Comparison of ENCODE assay signal across 15 cellular contexts in genomic region chr18:22705328-22705727, GRCh38.
DNase-seq lines count a peak whose midpoint lies in the region; ATAC-seq and TF ChIP-seq lines count a peak whose summit lies in the region.
"Had no signal": no experiment of that assay in that cellular context is flagged by ENCODE, and none has a peak within 500 bp of the region (broad histone marks: within the 10 kb centered on the region; RNA-seq: fewer than 3 reads in every experiment).

No MANE protein-coding gene starts in this region.

- ATAC-seq in HG03571 (IDR thresholded peaks at IDR 0.05; ENCODE audit: unreplicated experiment) = no peak
- ATAC-seq in gastroesophageal sphincter = no peak
- ATAC-seq: body of pancreas, mucosa of descending colon had no signal

- no peaks in the 10 kb centered on the region for H3K4me1 Mint-ChIP-seq in activated T-helper 2 cell treated with anti-CD3 and anti-CD28 coated beads, Interferon-gamma antibody, Interleukin-2, Interleukin-4, amounts not matched to agents 10 μg/mL and 5 μg/mL and 100 μg/mL, durations not matched to agents 14 hours and 24 hours and 36 hours (ENCODE audit: low read depth)

- H3K4me3 Mint-ChIP-seq in activated T-helper 2 cell treated with anti-CD3 and anti-CD28 coated beads, Interferon-gamma antibody, Interleukin-2, Interleukin-4, amounts not matched to agents 10 μg/mL and 5 μg/mL and 100 μg/mL, durations not matched to agents 14 hours and 24 hours and 36 hours (ENCODE audit: low read depth) = no peak overlapping the region
- H3K4me3 Mint-ChIP-seq: activated T-cell treated with anti-CD3 and anti-CD28 coated beads, Interleukin-2, amount 50 U/mL, for 24 hours had no signal

- H3K4me1 ChIP-seq in gastroesophageal sphincter = peaks cover 0 to 24% (median 0%) of the 10 kb centered on the region in 3 donors

- TF ChIP-seq CTCF in choroid plexus epithelial cell (conservative IDR thresholded peaks at IDR 0.05; ENCODE audit: low read depth, low read length) (no peak), gastroesophageal sphincter (IDR thresholded peaks at IDR 0.05) (no peak)

- no peaks in the 10 kb centered on the region for H3K36me3 ChIP-seq in gastroesophageal sphincter

- H3K9me3 ChIP-seq in gastroesophageal sphincter = no peaks in the 10 kb centered on the region
- H3K9me3 ChIP-seq: body of pancreas, mucosa of descending colon had no signal

- intact Hi-C loops in activated T-helper 2 cell treated with anti-CD3 and anti-CD28 coated beads, Interferon-gamma antibody, Interleukin-2, Interleukin-4, amounts not matched to agents 10 μg/mL and 5 μg/mL and 100 μg/mL, durations not matched to agents 14 hours and 24 hours and 36 hours (cut with micrococcal nuclease) = no loop called here

- peak; percentile 76 for DNase-seq in EH (ENCODE audit: low read depth)
- peak; percentile 24 for DNase-seq in MV-4-11 (lab: John Stamatoyannopoulos, UW)
- DNase-seq in choroid plexus epithelial cell (ENCODE audit: low read depth) = peak; percentile 94
- peak; percentile 55 for DNase-seq in non-pigmented ciliary epithelial cell (ENCODE audit: low read depth)
- DNase-seq in NCI-H146 treated with DMSO at 0.1 percent for 48 hours (lab: John Stamatoyannopoulos, UW; ENCODE audit: unreplicated experiment) = no peak
- no peak for DNase-seq in activated T-helper 2 cell treated with anti-CD3 and anti-CD28 coated beads, Interferon-gamma antibody, Interleukin-2, Interleukin-4, amounts not matched to agents 10 μg/mL and 5 μg/mL and 100 μg/mL, durations not matched to agents 14 hours and 24 hours and 36 hours (ENCODE audit: low spot score)
- DNase-seq: activated CD4-positive, alpha-beta T cell treated with anti-CD3 and anti-CD28 coated beads for 1 hour; activated T-cell treated with anti-CD3 and anti-CD28 coated beads, Interleukin-2, amount 50 U/mL, for 24 hours; body of pancreas; COR-L47; mucosa of descending colon; NCI-H1436; NCI-H526 treated with DMSO at 0.1 percent for 48 hours had no signal

- H3K36me3 Mint-ChIP-seq in activated T-helper 2 cell treated with anti-CD3 and anti-CD28 coated beads, Interferon-gamma antibody, Interleukin-2, Interleukin-4, amounts not matched to agents 10 μg/mL and 5 μg/mL and 100 μg/mL, durations not matched to agents 14 hours and 24 hours and 36 hours (ENCODE audit: low read depth) = no peaks in the 10 kb centered on the region

- H3K4me3 ChIP-seq in choroid plexus epithelial cell (ENCODE audit: low read depth, low read length) (no peak overlapping the region), gastroesophageal sphincter (no peak overlapping the region)
- H3K4me3 ChIP-seq: body of pancreas, mucosa of descending colon had no signal

- H3K27me3 ChIP-seq in gastroesophageal sphincter = no peaks in the 10 kb centered on the region
- H3K27me3 ChIP-seq: body of pancreas had no signal

- H3K27ac ChIP-seq in gastroesophageal sphincter = no peak overlapping the region

- no peak overlapping the region for H3K27ac Mint-ChIP-seq in activated T-helper 2 cell treated with anti-CD3 and anti-CD28 coated beads, Interferon-gamma antibody, Interleukin-2, Interleukin-4, amounts not matched to agents 10 μg/mL and 5 μg/mL and 100 μg/mL, durations not matched to agents 14 hours and 24 hours and 36 hours
- H3K27ac Mint-ChIP-seq: activated T-cell treated with anti-CD3 and anti-CD28 coated beads, Interleukin-2, amount 50 U/mL, for 24 hours had no signal

- TF ChIP-seq EP300 in gastroesophageal sphincter (IDR thresholded peaks at IDR 0.05) = no peak

- WGBS in gastroesophageal sphincter (ENCODE audit: low coverage in 1 of 2), 2 donors = 88% methylated on average over 1 of the region's 1 CpG; no CpG with 5 or more reads in 1 of the 2 donors

- no peak for TF ChIP-seq POLR2A in gastroesophageal sphincter (IDR thresholded peaks at IDR 0.05)

- H3K9me3 Mint-ChIP-seq in activated T-helper 2 cell treated with anti-CD3 and anti-CD28 coated beads, Interferon-gamma antibody, Interleukin-2, Interleukin-4, amounts not matched to agents 10 μg/mL and 5 μg/mL and 100 μg/mL, durations not matched to agents 14 hours and 24 hours and 36 hours = no peaks in the 10 kb centered on the region
- H3K9me3 Mint-ChIP-seq: activated T-cell treated with anti-CD3 and anti-CD28 coated beads, Interleukin-2, amount 50 U/mL, for 24 hours had no signal

- H3K27me3 Mint-ChIP-seq in activated T-helper 2 cell treated with anti-CD3 and anti-CD28 coated beads, Interferon-gamma antibody, Interleukin-2, Interleukin-4, amounts not matched to agents 10 μg/mL and 5 μg/mL and 100 μg/mL, durations not matched to agents 14 hours and 24 hours and 36 hours (ENCODE audit: low read depth) = no peaks in the 10 kb centered on the region

Comparison
In these comparisons a context has a peak if more than half of its experiments do, and no peak if none do; other contexts are left out.
1. DNase-seq: peak in EH (single experiment), MV-4-11 (single experiment), choroid plexus epithelial cell (single experiment) and non-pigmented ciliary epithelial cell (single experiment); none in NCI-H146 treated with DMSO at 0.1 percent for 48 hours (single experiment) and activated T-helper 2 cell treated with anti-CD3 and anti-CD28 coated beads, Interferon-gamma antibody, Interleukin-2, Interleukin-4, amounts not matched to agents 10 μg/mL and 5 μg/mL and 100 μg/mL, durations not matched to agents 14 hours and 24 hours and 36 hours (single experiment).